ENCODE assay signal across 8 cellular contexts in genomic region chr19:8208710-8209110, GRCh38.
DNase-seq lines count a peak whose midpoint lies in the region; ATAC-seq lines count a peak whose summit lies in the region.

No MANE protein-coding gene starts in this region.

- H3K27ac Mint-ChIP-seq in activated naive CD4-positive, alpha-beta T cell treated with anti-CD3 and anti-CD28 coated beads, Interleukin-2, amount 50 U/mL, for 24 hours: no peak overlapping the region

- DNase-seq in stimulated activated naive CD8-positive, alpha-beta T cell treated with anti-CD3 and anti-CD28 coated beads, Interleukin-15, Interleukin-2, amounts not matched to agents 100 U/mL and 50 U/mL, for 24 hours: no peak
- no peak for DNase-seq in NCI-H2029 (lab: John Stamatoyannopoulos, UW)
- no peak for DNase-seq in NCI-H748 treated with DMSO at 0.1 percent for 48 hours (lab: John Stamatoyannopoulos, UW)
- DNase-seq in SIG-M5 treated with dmso at 0.1 percent for 504 hours (lab: John Stamatoyannopoulos, UW; ENCODE audit: unreplicated experiment): no peak

- H3K4me1 Mint-ChIP-seq in activated naive CD4-positive, alpha-beta T cell treated with anti-CD3 and anti-CD28 coated beads, Interleukin-2, amount 50 U/mL, for 24 hours: peaks cover 20% of the 10 kb centered on the region

- H3K9me3 ChIP-seq in iPS-18c (ENCODE audit: control insufficient read depth, insufficient read depth, low read length): no peaks in the 10 kb centered on the region

- no peaks in the 10 kb centered on the region for H3K9me3 Mint-ChIP-seq in activated naive CD4-positive, alpha-beta T cell treated with anti-CD3 and anti-CD28 coated beads, Interleukin-2, amount 50 U/mL, for 24 hours

- no peaks in the 10 kb centered on the region for H3K27me3 Mint-ChIP-seq in activated naive CD4-positive, alpha-beta T cell treated with anti-CD3 and anti-CD28 coated beads, Interleukin-2, amount 50 U/mL, for 24 hours

- peaks cover 2% of the 10 kb centered on the region for H3K36me3 Mint-ChIP-seq in activated naive CD4-positive, alpha-beta T cell treated with anti-CD3 and anti-CD28 coated beads, Interleukin-2, amount 50 U/mL, for 24 hours

- ATAC-seq in GM19035 (IDR thresholded peaks at IDR 0.05; ENCODE audit: unreplicated experiment): peak; percentile 30
- ATAC-seq in HG03039 (IDR thresholded peaks at IDR 0.05; ENCODE audit: unreplicated experiment): peak; percentile 23
- ATAC-seq in stimulated activated naive CD8-positive, alpha-beta T cell treated with anti-CD3 and anti-CD28 coated beads, Interleukin-15, Interleukin-2, amounts not matched to agents 100 U/mL and 50 U/mL, for 24 hours: peak; percentile 3

- peak overlapping the region; percentile 68 for H3K4me3 Mint-ChIP-seq in activated naive CD4-positive, alpha-beta T cell treated with anti-CD3 and anti-CD28 coated beads, Interleukin-2, amount 50 U/mL, for 24 hours

- H3K4me3 ChIP-seq in iPS-18c (ENCODE audit: insufficient read depth, low read depth, low read length): peak overlapping the region; percentile 56
